ENCODE assay signal across 8 cellular contexts in the genomic region with DNA sequence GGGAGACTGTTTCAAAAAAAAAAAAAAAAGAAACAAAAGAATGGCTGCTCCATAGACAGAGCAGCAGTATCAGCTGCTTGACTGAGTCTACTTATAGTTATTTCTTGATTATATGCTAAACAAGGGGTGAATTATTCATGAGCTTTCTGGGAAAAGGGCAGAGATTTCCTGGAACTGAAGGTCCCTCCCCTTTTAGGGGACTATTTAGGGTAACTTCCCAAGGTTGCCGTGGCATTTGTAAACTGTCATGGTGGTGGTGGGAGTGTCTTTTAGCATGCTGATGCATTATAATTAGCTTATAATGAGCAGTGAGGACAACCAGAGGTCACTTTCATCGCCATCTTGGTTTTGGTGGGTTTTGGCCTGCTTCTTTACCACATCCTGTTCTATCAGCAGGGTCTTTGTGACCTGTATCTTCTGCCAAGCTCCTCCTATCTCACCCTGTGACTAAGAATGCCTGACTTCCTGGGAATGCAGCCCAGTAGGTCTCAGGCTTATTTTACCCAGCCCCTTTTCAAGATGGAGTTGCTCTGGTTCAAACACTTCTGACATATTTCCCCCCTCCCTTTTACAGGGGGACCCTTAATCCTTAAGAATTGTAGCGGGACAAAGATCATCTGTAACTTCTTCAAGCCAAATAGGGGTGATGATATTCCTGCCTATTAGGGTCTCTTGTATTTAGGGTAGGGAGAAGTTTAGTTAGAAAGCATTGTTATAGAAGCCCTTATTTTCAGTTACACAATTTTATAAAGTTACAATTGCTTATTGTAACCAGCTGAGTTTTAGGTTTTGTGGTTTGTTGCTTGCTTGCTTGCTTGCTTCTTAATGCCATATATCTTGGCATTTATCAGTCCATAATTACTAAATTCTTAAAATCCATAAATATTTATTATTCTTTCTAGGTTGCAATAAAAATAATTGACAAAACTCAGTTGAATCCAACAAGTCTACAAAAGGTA. TPM values are rescaled to one million over a fixed set of nuclear protein-coding genes. Genes with fewer than 3 reads are reported as not detected.
A peak's percentile ranks its signal among the peaks of the same experiment; 100 is the strongest.
DNase-seq lines count a peak whose midpoint lies in the region; ATAC-seq and TF ChIP-seq lines count a peak whose summit lies in the region.

No MANE protein-coding gene starts in this region.

- H3K9me3 Mint-ChIP-seq in activated naive CD4-positive, alpha-beta T cell treated with anti-CD3 and anti-CD28 coated beads, Interleukin-2, amount 50 U/mL, for 24 hours = no peaks in the 10 kb centered on the region

- peak overlapping the region; percentile 51 for H3K27ac Mint-ChIP-seq in activated naive CD4-positive, alpha-beta T cell treated with anti-CD3 and anti-CD28 coated beads, Interleukin-2, amount 50 U/mL, for 24 hours

- peaks cover 70% of the 10 kb centered on the region for H3K4me1 Mint-ChIP-seq in activated naive CD4-positive, alpha-beta T cell treated with anti-CD3 and anti-CD28 coated beads, Interleukin-2, amount 50 U/mL, for 24 hours

- no peak for TF ChIP-seq CTCF in AG10803 (conservative IDR thresholded peaks at IDR 0.05; ENCODE audit: low read length)

- H3K4me3 Mint-ChIP-seq in activated naive CD4-positive, alpha-beta T cell treated with anti-CD3 and anti-CD28 coated beads, Interleukin-2, amount 50 U/mL, for 24 hours = no peak overlapping the region

- peaks cover 9% of the 10 kb centered on the region for H3K36me3 Mint-ChIP-seq in activated naive CD4-positive, alpha-beta T cell treated with anti-CD3 and anti-CD28 coated beads, Interleukin-2, amount 50 U/mL, for 24 hours

- DNase-seq in AG10803 (ENCODE audit: low read depth) = peak; percentile 77
- peak; percentile 84 for DNase-seq in LHCN-M2 (ENCODE audit: low read depth)
- peak; percentile 75 for DNase-seq in kidney tubule cell (ENCODE audit: low spot score)
- DNase-seq in AG08395 (ENCODE audit: low spot score) = no peak
- DNase-seq in retina = no peak

- no peaks in the 10 kb centered on the region for H3K27me3 Mint-ChIP-seq in activated naive CD4-positive, alpha-beta T cell treated with anti-CD3 and anti-CD28 coated beads, Interleukin-2, amount 50 U/mL, for 24 hours

- no peak overlapping the region for H3K4me3 ChIP-seq in AG10803 (ENCODE audit: low read length)

- ATAC-seq in HG02938 (IDR thresholded peaks at IDR 0.05; ENCODE audit: unreplicated experiment) = no peak
- ATAC-seq in HG03196 (IDR thresholded peaks at IDR 0.05; ENCODE audit: unreplicated experiment) = no peak

RNA-seq across cellular contexts. Expression of a gene that starts 42.5 kb away (rescaled TPM):
- total RNA-seq in LHCN-M2 (2014; rRNA removed) = 60.1 and 61.1 TPM in 2 replicates
- 29.4 TPM for polyA plus RNA-seq in LHCN-M2 (2012)

Comparison
In these comparisons a context has a peak if more than half of its experiments do, and no peak if none do; other contexts are left out.
1. DNase-seq: peak in AG10803 (single experiment), LHCN-M2 (single experiment) and kidney tubule cell (single experiment); none in AG08395 (single experiment) and retina (single experiment).